29 cellular contexts compared by ENCODE assay signal in the genomic region with DNA sequence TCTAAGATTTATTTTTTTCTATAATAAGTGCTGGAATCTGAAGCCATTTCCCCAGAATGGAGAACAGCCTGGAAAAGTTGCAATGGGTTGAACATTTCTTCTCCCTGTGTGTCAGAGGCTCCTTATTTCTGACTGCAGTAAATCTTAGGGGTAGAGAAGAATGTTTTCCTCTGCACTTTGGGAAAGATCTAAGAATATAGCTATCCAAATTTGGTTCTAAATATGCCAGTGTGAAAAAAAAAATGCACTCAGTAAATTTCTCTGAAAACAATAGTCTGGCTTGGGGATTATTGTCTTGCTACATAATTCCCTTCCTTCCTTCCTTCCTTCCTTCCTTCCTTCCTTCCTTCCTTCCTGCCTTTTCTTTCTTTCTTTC. TPM values are rescaled to one million over a fixed set of nuclear protein-coding genes. Genes with fewer than 3 reads are reported as not detected.
DNase-seq lines count a peak whose midpoint lies in the region; ATAC-seq, FAIRE-seq and TF ChIP-seq lines count a peak whose summit lies in the region.
"Had no signal": no experiment of that assay in that cellular context is flagged by ENCODE, and none has a peak within 500 bp of the region (broad histone marks: within the 10 kb centered on the region; RNA-seq: fewer than 3 reads in every experiment).

No MANE protein-coding gene starts in this region.

- H3K9me1 ChIP-seq in K562 (ENCODE audit: control insufficient read depth, insufficient read depth, low read length), result no peaks in the 10 kb centered on the region

- H4K20me1 ChIP-seq in K562 (replicated peaks; ENCODE audit: control insufficient read depth, insufficient read depth, low read length), result no peaks in the 10 kb centered on the region
- H4K20me1 ChIP-seq: BLaER1 had no signal

- peak overlapping the region; percentile 8 for H3K4me3 ChIP-seq in A673 (ENCODE audit: low read depth, low read length, poor library complexity, severe bottlenecking)
- no peak overlapping the region for H3K4me3 ChIP-seq in K562
- H3K4me3 ChIP-seq: A549, BLaER1, GM12878 had no signal

- H3K4me1 Mint-ChIP-seq in mesothelial cell of epicardium, result peaks cover 16% of the 10 kb centered on the region
- H3K4me1 Mint-ChIP-seq in stimulated activated memory B cell treated with anti-CD40 and anti-IgM and Interleukin-4, amounts not matched to agents 10 μg/mL and 1 μg/mL and 100 μg/mL, for 72 hours, result peaks cover 64% of the 10 kb centered on the region
- H3K4me1 Mint-ChIP-seq: CD4-positive, alpha-beta memory T cell; CD4-positive, CD25-positive, alpha-beta regulatory T cell; CD8-positive, alpha-beta memory T cell had no signal

- H3K27me3 ChIP-seq in A673 (replicated peaks; ENCODE audit: insufficient read depth, low read depth, low read length, poor library complexity), result no peaks in the 10 kb centered on the region
- peaks cover 6 to 36% of the 10 kb centered on the region in 2 experiments; a peak in 3 of 5 replicates for H3K27me3 ChIP-seq in K562 (ENCODE audit: control insufficient read depth in 2 of 2, insufficient read depth in 2 of 2, low read length in 2 of 2)
- H3K27me3 ChIP-seq: BLaER1 had no signal

- POLR2A ChIA-PET in A673 (lab: Charles Lee; ENCODE audit: low non-redundant PET), result no interaction called here
- POLR2A ChIA-PET in K562 (lab: Yijun Ruan, JAX), result no interaction called here

- H3K9me3 ChIP-seq in A673 (ENCODE audit: low read depth, low read length, poor library complexity, severe bottlenecking), result no peaks in the 10 kb centered on the region
- no peaks in the 10 kb centered on the region for H3K9me3 ChIP-seq in K562 (replicated peaks; ENCODE audit: control insufficient read depth, insufficient read depth, low read depth, low read length)
- H3K9me3 ChIP-seq: A549, BE2C, BLaER1 had no signal

- TF ChIP-seq CTCF in A673 (conservative IDR thresholded peaks at IDR 0.05; ENCODE audit: low read depth, low read length) (no peak), K562 (IDR thresholded peaks at IDR 0.05 in 2 of 3, conservative IDR thresholded peaks at IDR 0.05 in 1 of 3; ENCODE audit: insufficient read depth in 2 of 3, low read depth in 1 of 3, low read length in 3 of 3) (no peak), mesothelial cell of epicardium (IDR thresholded peaks at IDR 0.05; ENCODE audit: unreplicated experiment) (no peak)

- CTCF ChIA-PET in A673 (lab: Charles Lee) (interaction anchor here (0.6 to 1.0 kb wide), 3 partner anchors 8 to 71 kb away, joined by 3 to 5 read pairs (median 3); no protein-coding TSS in a partner anchor), K562 (lab: Yijun Ruan, JAX; ENCODE audit: low intra/inter-chr PET ratio) (no interaction called here)

- in situ Hi-C loops in K562 (cut with MboI), result no loop called here

- no peak overlapping the region for H2AFZ ChIP-seq in K562 (ENCODE audit: low read depth, low read length)

- peaks cover 62% of the 10 kb centered on the region for H3K4me1 ChIP-seq in A673 (ENCODE audit: insufficient read depth, low read length, poor library complexity, severe bottlenecking)
- no peaks in the 10 kb centered on the region for H3K4me1 ChIP-seq in K562 (replicated peaks in 1 of 2; ENCODE audit: control insufficient read depth in 2 of 2, insufficient read depth in 2 of 2, low read length in 2 of 2)
- H3K4me1 ChIP-seq: A549, BE2C, BLaER1 had no signal

- TF ChIP-seq POLR2A in K562 (conservative IDR thresholded peaks at IDR 0.05), result no peak

- H3K9me3 Mint-ChIP-seq in mesothelial cell of epicardium, result no peaks in the 10 kb centered on the region
- no peaks in the 10 kb centered on the region for H3K9me3 Mint-ChIP-seq in stimulated activated memory B cell treated with anti-CD40 and anti-IgM and Interleukin-4, amounts not matched to agents 10 μg/mL and 1 μg/mL and 100 μg/mL, for 72 hours

- H3K79me2 ChIP-seq in K562 (ENCODE audit: control insufficient read depth, insufficient read depth, low read length), result no peaks in the 10 kb centered on the region

- H3K4me2 ChIP-seq in K562 (ENCODE audit: insufficient read depth, low read length), result no peak overlapping the region
- H3K4me2 ChIP-seq: A549, BLaER1 had no signal

- H3K27ac ChIP-seq in A673 (ENCODE audit: low read depth, low read length, poor library complexity, severe bottlenecking) (peak overlapping the region; percentile 100), K562 (ENCODE audit: extremely low read depth, low read depth, low read length) (no peak overlapping the region)
- H3K27ac ChIP-seq: 22Rv1, A549, BLaER1 had no signal

- H3K4me3 Mint-ChIP-seq in mesothelial cell of epicardium, result no peak overlapping the region
- no peak overlapping the region for H3K4me3 Mint-ChIP-seq in stimulated activated memory B cell treated with anti-CD40 and anti-IgM and Interleukin-4, amounts not matched to agents 10 μg/mL and 1 μg/mL and 100 μg/mL, for 72 hours
- H3K4me3 Mint-ChIP-seq: CD14-positive monocyte; CD4-positive, alpha-beta memory T cell; CD4-positive, CD25-positive, alpha-beta regulatory T cell; CD8-positive, alpha-beta memory T cell had no signal

- no TSS peak for BruUV-seq in A673 (replicated peaks; lab: Mats Ljungman, UMichigan)
- no TSS peak for BruUV-seq in K562 (replicated peaks; lab: Mats Ljungman, UMichigan)

- H3K9ac ChIP-seq in K562 (ENCODE audit: insufficient read depth in 1 of 2, low read depth in 2 of 2, low read length in 2 of 2), result no peak overlapping the region
- H3K9ac ChIP-seq: BLaER1 had no signal

- intact Hi-C loops in A673 (cut with micrococcal nuclease; ENCODE audit: unreplicated experiment), result loop anchor here (1.0 to 2.0 kb wide), 4 partner anchors 61 to 1557 kb away; no protein-coding TSS in a partner anchor
- intact Hi-C loops in K562 (cut with micrococcal nuclease), result no loop called here

- ATAC-seq in K562, result no peak
- no peak for ATAC-seq in stimulated activated memory B cell treated with anti-CD40 and anti-IgM and Interleukin-4, amounts not matched to agents 10 μg/mL and 1 μg/mL and 100 μg/mL, for 72 hours
- ATAC-seq: A549, GM12878 had no signal

- TF ChIP-seq EP300 in K562 (IDR thresholded peaks at IDR 0.05; ENCODE audit: low read length), result no peak

- TF ChIP-seq RAD21 in K562 (CRISPR knock-in tag; conservative IDR thresholded peaks at IDR 0.05 in 1 of 2, IDR thresholded peaks at IDR 0.05 in 1 of 2), result no peak

- peak; percentile 94 for DNase-seq in A673 (ENCODE audit: low spot score)
- DNase-seq in K562 (ENCODE audit: extremely low read depth in 1 of 4, low spot score in 3 of 4), result no peak
- DNase-seq in mesothelial cell of epicardium (ENCODE audit: low spot score in 2 of 2, unreplicated experiment in 2 of 2), result no peak
- no peak for DNase-seq in midbrain (lab: John Stamatoyannopoulos, UW)
- DNase-seq in NCI-H1694 (lab: John Stamatoyannopoulos, UW), result no peak
- DNase-seq in T-helper 9 cell, result no peak
- DNase-seq: ACHN; BE2C; C1 segment of cervical spinal cord; CD4-positive, alpha-beta memory T cell; CD4-positive, CD25-positive, alpha-beta regulatory T cell; CD8-positive, alpha-beta memory T cell; COR-L47; DMS 273 treated with DMSO at 0.1 percent for 48 hours; DMS153; DMS53; DMS79; DND-41; EL; GDM1 had no signal

- H3K36me3 ChIP-seq in A673 (ENCODE audit: insufficient read depth, low read length, poor library complexity, severe bottlenecking), result no peaks in the 10 kb centered on the region
- H3K36me3 ChIP-seq in K562 (ENCODE audit: control insufficient read depth, insufficient read depth, low read length), result no peaks in the 10 kb centered on the region
- H3K36me3 ChIP-seq: BE2C, BLaER1 had no signal

- H3K27me3 Mint-ChIP-seq in mesothelial cell of epicardium (ENCODE audit: low read depth), result no peaks in the 10 kb centered on the region
- no peaks in the 10 kb centered on the region for H3K27me3 Mint-ChIP-seq in stimulated activated memory B cell treated with anti-CD40 and anti-IgM and Interleukin-4, amounts not matched to agents 10 μg/mL and 1 μg/mL and 100 μg/mL, for 72 hours
- H3K27me3 Mint-ChIP-seq: CD4-positive, CD25-positive, alpha-beta regulatory T cell; CD8-positive, alpha-beta memory T cell had no signal

- no peak for FAIRE-seq in K562 (lab: Jason Lieb, UNC)
- FAIRE-seq: A549, GM12878, GM12892, GM18507 had no signal

- H3K27ac Mint-ChIP-seq in mesothelial cell of epicardium, result peak overlapping the region; percentile 81
- peak overlapping the region; percentile 95 for H3K27ac Mint-ChIP-seq in stimulated activated memory B cell treated with anti-CD40 and anti-IgM and Interleukin-4, amounts not matched to agents 10 μg/mL and 1 μg/mL and 100 μg/mL, for 72 hours
- H3K27ac Mint-ChIP-seq: CD14-positive monocyte; CD4-positive, alpha-beta memory T cell; CD4-positive, CD25-positive, alpha-beta regulatory T cell; CD8-positive, alpha-beta memory T cell had no signal

- H3K36me3 Mint-ChIP-seq in mesothelial cell of epicardium, result no peaks in the 10 kb centered on the region
- no peaks in the 10 kb centered on the region for H3K36me3 Mint-ChIP-seq in stimulated activated memory B cell treated with anti-CD40 and anti-IgM and Interleukin-4, amounts not matched to agents 10 μg/mL and 1 μg/mL and 100 μg/mL, for 72 hours
- H3K36me3 Mint-ChIP-seq: CD4-positive, alpha-beta memory T cell; CD4-positive, CD25-positive, alpha-beta regulatory T cell; CD8-positive, alpha-beta memory T cell had no signal

TF ChIP-seq in K562, 482 proteins besides CTCF, POLR2A, EP300 and RAD21 (continues in another document):
- no peak for TF ChIP-seq MEF2A (IDR thresholded peaks at IDR 0.05; ENCODE audit: control insufficient read depth, low read depth, low read length)

RNA-seq across cellular contexts. Expression of gene CYRIA, which starts 19.7 kb away (rescaled TPM):
- total RNA-seq in A673 (2021) (183 TPM in 2 replicates), K562 (2014; rRNA removed) (0.98 and 1.1 TPM in 2 replicates), K562 (2014; rRNA removed; fragmentation: Illumina TruSeq; extraction: Trizol) (2.6 and 2.7 TPM in 2 replicates), K562 (2015; rRNA removed; fragmentation: Illumina TruSeq; extraction: Trizol) (4.9 and 5.6 TPM in 2 replicates), K562 (2021) (2.8 and 4.9 TPM in 2 replicates), mesothelial cell of epicardium (3.9 to 4.5 TPM (median 4.0 TPM) in 3 replicates)
- total RNA-seq in K562 (2011; cell fraction: chromatin; rRNA removed; ENCODE audit: low replicate concordance), result 0.11 and 0.46 TPM in 2 replicates
- under 0.01 TPM in 1 of 2 replicates, not detected in the other for total RNA-seq in K562 (2011; cell fraction: nucleolus; rRNA removed)
- total RNA-seq in K562 (2011; cell fraction: nucleoplasm; rRNA removed), result 0.15 TPM in 1 of 2 replicates, not detected in the other
- polyA plus RNA-seq in K562 (2011; rRNA removed) (0.84 and 1.1 TPM in 2 replicates), K562 (2014; fragmentation: Illumina TruSeq; extraction: Trizol) (2.4 and 4.0 TPM in 2 replicates), K562 (2014; fragmentation: Nextera tagmentation; extraction: Ambion mirVana) (1 to 10 TPM; 2.8 to 3.3 TPM), K562 (2014; rRNA removed) (1.3 and 3.0 TPM in 2 replicates)
- 0.21 and 0.47 TPM in 2 replicates for polyA plus RNA-seq in K562 (2011; cell fraction: cytosol; rRNA removed)
- 0.65 and 1.3 TPM in 2 replicates for polyA plus RNA-seq in K562 (2011; cell fraction: nucleus; rRNA removed)
- 3.7 and 12.1 TPM in 2 replicates for polyA plus RNA-seq in K562 (2012)
- polyA minus RNA-seq in K562 (2011; rRNA and poly(A)+ RNA removed), result 1.2 TPM in 2 replicates
- polyA minus RNA-seq in K562 (2011; cell fraction: cytosol; rRNA and poly(A)+ RNA removed), result 0.36 TPM in 1 of 2 replicates, not detected in the other
- polyA minus RNA-seq in K562 (2011; cell fraction: nucleus; rRNA and poly(A)+ RNA removed), result 0.78 and 0.81 TPM in 2 replicates
- total RNA-seq: CD4-positive, CD25-positive, alpha-beta regulatory T cell; G401 had no signal

Comparison
In these comparisons a context has a peak if more than half of its experiments do, and no peak if none do; other contexts are left out.
1. RNA of gene CYRIA, which starts 19.7 kb away (total RNA-seq): 183 TPM in A673; under 0.01 to 5.6 TPM in K562 and 3.9 to 4.5 TPM in mesothelial cell of epicardium; every median in the first group is over 10 times any median in the second.